In the genomic region with DNA sequence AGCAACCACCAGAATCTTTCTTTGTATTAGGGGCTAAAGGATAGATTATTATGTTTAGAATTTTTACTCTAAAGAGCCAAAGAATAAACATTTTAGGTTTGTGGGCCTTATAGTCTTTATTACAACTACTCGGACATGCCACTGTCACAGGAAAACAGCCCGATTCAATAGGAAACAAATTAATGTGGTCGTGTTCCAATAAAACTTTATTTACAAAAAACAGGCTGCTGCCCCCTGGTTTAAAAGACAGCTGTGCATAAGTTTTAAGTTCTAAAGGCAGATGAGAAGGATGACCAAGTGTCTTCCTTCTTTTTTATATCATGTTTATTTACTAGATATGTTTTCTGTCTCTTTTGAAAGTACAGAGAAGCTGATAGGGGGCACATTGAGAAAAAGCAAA, we compare ENCODE assay signal across 3 cellular contexts.
TF ChIP-seq lines count a peak whose summit lies in the region.

No MANE protein-coding gene starts in this region.

TF ChIP-seq in GM23338, 12 proteins besides CTCF, POLR2A, EP300 and RAD21:
- no peak for TF ChIP-seq EZH2 (IDR thresholded peaks at IDR 0.05; ENCODE audit: low read depth, unreplicated experiment)

TF ChIP-seq in GM12878, 131 proteins besides CTCF, POLR2A, EP300 and RAD21:
- TF ChIP-seq NR2C1 (IDR thresholded peaks at IDR 0.05) (no peak), ESRRA (IDR thresholded peaks at IDR 0.05; ENCODE audit: low read length) (no peak), TCF7 (IDR thresholded peaks at IDR 0.05; ENCODE audit: borderline replicate concordance) (no peak)
- TF ChIP-seq, protein P1, sequence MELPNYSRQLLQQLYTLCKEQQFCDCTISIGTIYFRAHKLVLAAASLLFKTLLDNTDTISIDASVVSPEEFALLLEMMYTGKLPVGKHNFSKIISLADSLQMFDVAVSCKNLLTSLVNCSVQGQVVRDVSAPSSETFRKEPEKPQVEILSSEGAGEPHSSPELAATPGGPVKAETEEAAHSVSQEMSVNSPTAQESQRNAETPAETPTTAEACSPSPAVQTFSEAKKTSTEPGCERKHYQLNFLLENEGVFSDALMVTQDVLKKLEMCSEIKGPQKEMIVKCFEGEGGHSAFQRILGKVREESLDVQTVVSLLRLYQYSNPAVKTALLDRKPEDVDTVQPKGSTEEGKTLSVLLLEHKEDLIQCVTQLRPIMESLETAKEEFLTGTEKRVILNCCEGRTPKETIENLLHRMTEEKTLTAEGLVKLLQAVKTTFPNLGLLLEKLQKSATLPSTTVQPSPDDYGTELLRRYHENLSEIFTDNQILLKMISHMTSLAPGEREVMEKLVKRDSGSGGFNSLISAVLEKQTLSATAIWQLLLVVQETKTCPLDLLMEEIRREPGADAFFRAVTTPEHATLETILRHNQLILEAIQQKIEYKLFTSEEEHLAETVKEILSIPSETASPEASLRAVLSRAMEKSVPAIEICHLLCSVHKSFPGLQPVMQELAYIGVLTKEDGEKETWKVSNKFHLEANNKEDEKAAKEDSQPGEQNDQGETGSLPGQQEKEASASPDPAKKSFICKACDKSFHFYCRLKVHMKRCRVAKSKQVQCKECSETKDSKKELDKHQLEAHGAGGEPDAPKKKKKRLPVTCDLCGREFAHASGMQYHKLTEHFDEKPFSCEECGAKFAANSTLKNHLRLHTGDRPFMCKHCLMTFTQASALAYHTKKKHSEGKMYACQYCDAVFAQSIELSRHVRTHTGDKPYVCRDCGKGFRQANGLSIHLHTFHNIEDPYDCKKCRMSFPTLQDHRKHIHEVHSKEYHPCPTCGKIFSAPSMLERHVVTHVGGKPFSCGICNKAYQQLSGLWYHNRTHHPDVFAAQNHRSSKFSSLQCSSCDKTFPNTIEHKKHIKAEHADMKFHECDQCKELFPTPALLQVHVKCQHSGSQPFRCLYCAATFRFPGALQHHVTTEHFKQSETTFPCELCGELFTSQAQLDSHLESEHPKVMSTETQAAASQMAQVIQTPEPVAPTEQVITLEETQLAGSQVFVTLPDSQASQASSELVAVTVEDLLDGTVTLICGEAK (IDR thresholded peaks at IDR 0.05; ENCODE audit: borderline replicate concordance), result peak; percentile 66; the same call in 1 of the 2 replicates
- TF ChIP-seq, protein P2, sequence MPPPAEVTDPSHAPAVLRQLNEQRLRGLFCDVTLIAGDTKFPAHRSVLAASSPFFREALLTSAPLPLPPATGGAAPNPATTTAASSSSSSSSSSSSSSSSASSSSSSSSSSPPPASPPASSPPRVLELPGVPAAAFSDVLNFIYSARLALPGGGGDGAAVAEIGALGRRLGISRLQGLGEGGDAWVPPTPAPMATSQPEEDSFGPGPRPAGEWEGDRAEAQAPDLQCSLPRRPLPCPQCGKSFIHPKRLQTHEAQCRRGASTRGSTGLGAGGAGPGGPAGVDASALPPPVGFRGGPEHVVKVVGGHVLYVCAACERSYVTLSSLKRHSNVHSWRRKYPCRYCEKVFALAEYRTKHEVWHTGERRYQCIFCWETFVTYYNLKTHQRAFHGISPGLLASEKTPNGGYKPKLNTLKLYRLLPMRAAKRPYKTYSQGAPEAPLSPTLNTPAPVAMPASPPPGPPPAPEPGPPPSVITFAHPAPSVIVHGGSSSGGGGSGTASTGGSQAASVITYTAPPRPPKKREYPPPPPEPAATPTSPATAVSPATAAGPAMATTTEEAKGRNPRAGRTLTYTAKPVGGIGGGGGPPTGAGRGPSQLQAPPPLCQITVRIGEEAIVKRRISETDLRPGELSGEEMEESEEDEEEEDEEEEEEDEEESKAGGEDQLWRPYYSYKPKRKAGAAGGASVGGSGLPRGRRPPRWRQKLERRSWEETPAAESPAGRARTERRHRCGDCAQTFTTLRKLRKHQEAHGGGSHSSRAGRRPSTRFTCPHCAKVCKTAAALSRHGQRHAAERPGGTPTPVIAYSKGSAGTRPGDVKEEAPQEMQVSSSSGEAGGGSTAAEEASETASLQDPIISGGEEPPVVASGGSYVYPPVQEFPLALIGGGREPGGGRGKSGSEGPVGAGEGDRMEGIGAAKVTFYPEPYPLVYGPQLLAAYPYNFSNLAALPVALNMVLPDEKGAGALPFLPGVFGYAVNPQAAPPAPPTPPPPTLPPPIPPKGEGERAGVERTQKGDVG (CRISPR knock-in tag; IDR thresholded peaks at IDR 0.05), result no peak

TF ChIP-seq in H1, 55 proteins besides CTCF, POLR2A, EP300 and RAD21:
- TF ChIP-seq JUN (IDR thresholded peaks at IDR 0.05; ENCODE audit: low read depth, low read length) (no peak), TCF12 (IDR thresholded peaks at IDR 0.05; ENCODE audit: low read depth, low read length) (no peak), EGR1 (IDR thresholded peaks at IDR 0.05; ENCODE audit: borderline replicate concordance, low read depth, low read length) (no peak), SAP30 (IDR thresholded peaks at IDR 0.05; ENCODE audit: insufficient read depth, insufficient replicate concordance, low read length) (no peak), BACH1 (IDR thresholded peaks at IDR 0.05; ENCODE audit: low read length) (no peak), TAF1 (IDR thresholded peaks at IDR 0.05; ENCODE audit: low read depth, low read length) (no peak)
- TF ChIP-seq, protein P3, sequence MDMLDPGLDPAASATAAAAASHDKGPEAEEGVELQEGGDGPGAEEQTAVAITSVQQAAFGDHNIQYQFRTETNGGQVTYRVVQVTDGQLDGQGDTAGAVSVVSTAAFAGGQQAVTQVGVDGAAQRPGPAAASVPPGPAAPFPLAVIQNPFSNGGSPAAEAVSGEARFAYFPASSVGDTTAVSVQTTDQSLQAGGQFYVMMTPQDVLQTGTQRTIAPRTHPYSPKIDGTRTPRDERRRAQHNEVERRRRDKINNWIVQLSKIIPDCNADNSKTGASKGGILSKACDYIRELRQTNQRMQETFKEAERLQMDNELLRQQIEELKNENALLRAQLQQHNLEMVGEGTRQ (IDR thresholded peaks at IDR 0.05; ENCODE audit: low read length), result no peak
